Comparison of ENCODE assay signal across 15 cellular contexts in the genomic region with DNA sequence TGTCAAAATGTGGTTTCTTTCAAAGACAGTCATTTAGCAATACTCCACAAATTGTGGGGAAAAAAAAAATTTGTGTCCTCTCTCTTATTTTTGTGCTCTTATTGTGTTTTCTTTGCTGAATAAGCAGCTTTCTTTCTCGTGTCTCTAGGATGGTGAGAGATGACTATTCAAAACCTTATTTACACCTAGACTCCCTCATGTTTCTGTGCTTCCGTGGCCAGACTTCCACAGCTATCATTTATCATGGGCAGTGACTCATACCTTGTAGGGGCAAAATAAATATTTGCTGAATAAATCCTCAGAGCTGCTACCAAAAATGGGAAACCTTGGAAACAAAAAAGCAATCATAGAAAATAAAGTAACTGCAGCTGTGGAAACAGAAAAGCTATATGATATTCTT.
A peak's percentile ranks its signal among the peaks of the same experiment; 100 is the strongest.
DNase-seq lines count a peak whose midpoint lies in the region; ATAC-seq, FAIRE-seq and TF ChIP-seq lines count a peak whose summit lies in the region.
"Had no signal": no experiment of that assay in that cellular context is flagged by ENCODE, and none has a peak within 500 bp of the region (broad histone marks: within the 10 kb centered on the region; RNA-seq: fewer than 3 reads in every experiment).

No MANE protein-coding gene starts in this region.

- H3K36me3 ChIP-seq in K562 (ENCODE audit: control insufficient read depth, insufficient read depth, low read length) = no peaks in the 10 kb centered on the region
- H3K36me3 ChIP-seq: neutrophil had no signal

- TF ChIP-seq CTCF in K562 (IDR thresholded peaks at IDR 0.05 in 2 of 3, conservative IDR thresholded peaks at IDR 0.05 in 1 of 3; ENCODE audit: insufficient read depth in 2 of 3, low read depth in 1 of 3, low read length in 3 of 3) = no peak
- no peak for TF ChIP-seq CTCF in nephron progenitor cell (IDR thresholded peaks at IDR 0.05)

- TF ChIP-seq RAD21 in K562 (CRISPR knock-in tag; conservative IDR thresholded peaks at IDR 0.05 in 1 of 2, IDR thresholded peaks at IDR 0.05 in 1 of 2) = no peak

- no peak overlapping the region for H3K9ac ChIP-seq in K562 (ENCODE audit: insufficient read depth in 1 of 2, low read depth in 2 of 2, low read length in 2 of 2)

- peak; percentile 67 for DNase-seq in Caki2 (ENCODE audit: low read depth)
- peak; percentile 49 to 73 for DNase-seq in NCI-H1930 (lab: John Stamatoyannopoulos, UW)
- DNase-seq in K562 (ENCODE audit: extremely low read depth in 1 of 4, low spot score in 3 of 4) = no peak
- DNase-seq in nephron progenitor cell = no peak
- DNase-seq in activated CD4-positive, alpha-beta T cell treated with anti-CD3 and anti-CD28 coated beads for 48 hours = no peak
- no peak for DNase-seq in RPMI8226
- DNase-seq: activated T-cell treated with anti-CD3 and anti-CD28 coated beads, Interleukin-2, amount 50 U/mL, for 24 hours; C1 segment of cervical spinal cord; islet precursor cell; stimulated activated naive CD8-positive, alpha-beta T cell treated with anti-CD3 and anti-CD28 coated beads, Interleukin-15, amount 100 ng/mL, for 72 hours had no signal

- intact Hi-C loops in K562 (cut with micrococcal nuclease) = no loop called here

- TF ChIP-seq POLR2A in K562 (conservative IDR thresholded peaks at IDR 0.05) = no peak

- H3K9me1 ChIP-seq in K562 (ENCODE audit: control insufficient read depth, insufficient read depth, low read length) = no peaks in the 10 kb centered on the region

- H3K27ac ChIP-seq in K562 (ENCODE audit: extremely low read depth, low read depth, low read length) = no peak overlapping the region
- H3K27ac ChIP-seq: neutrophil had no signal

- no peaks in the 10 kb centered on the region for H3K9me3 ChIP-seq in K562 (replicated peaks; ENCODE audit: control insufficient read depth, insufficient read depth, low read depth, low read length)
- H3K9me3 ChIP-seq: neutrophil had no signal

- no peak for TF ChIP-seq EP300 in K562 (IDR thresholded peaks at IDR 0.05; ENCODE audit: low read length)

- H3K9me3 Mint-ChIP-seq in nephron progenitor cell = peaks cover 3% of the 10 kb centered on the region
- H3K9me3 Mint-ChIP-seq: activated T-cell treated with anti-CD3 and anti-CD28 coated beads, Interleukin-2, amount 50 U/mL, for 24 hours; stimulated activated naive CD8-positive, alpha-beta T cell treated with anti-CD3 and anti-CD28 coated beads, Interleukin-15, amount 100 ng/mL, for 72 hours had no signal

- no peaks in the 10 kb centered on the region for H3K4me1 ChIP-seq in K562 (replicated peaks in 1 of 2; ENCODE audit: control insufficient read depth in 2 of 2, insufficient read depth in 2 of 2, low read length in 2 of 2)

- H3K27ac Mint-ChIP-seq in nephron progenitor cell = peak overlapping the region; percentile 97
- H3K27ac Mint-ChIP-seq: activated T-cell treated with anti-CD3 and anti-CD28 coated beads, Interleukin-2, amount 50 U/mL, for 24 hours had no signal

- in situ Hi-C loops in Caki2 (cut with HindIII; ENCODE audit: low pct_unique_long_range_greater_than_20kb, low sequenced_read_pairs) (no loop called here), K562 (cut with MboI) (no loop called here)

- no peak overlapping the region for H3K4me2 ChIP-seq in K562 (ENCODE audit: insufficient read depth, low read length)

- no TSS peak for BruUV-seq in K562 (replicated peaks; lab: Mats Ljungman, UMichigan)

- H3K79me2 ChIP-seq in K562 (ENCODE audit: control insufficient read depth, insufficient read depth, low read length) = no peaks in the 10 kb centered on the region

- H3K36me3 Mint-ChIP-seq in nephron progenitor cell (ENCODE audit: low read depth) = peaks cover 15% of the 10 kb centered on the region
- H3K36me3 Mint-ChIP-seq: brain had no signal

- no peaks in the 10 kb centered on the region for H3K27me3 ChIP-seq in K562 (ENCODE audit: control insufficient read depth in 2 of 2, insufficient read depth in 2 of 2, low read length in 2 of 2)
- H3K27me3 ChIP-seq: neutrophil had no signal

- peaks cover 83% of the 10 kb centered on the region for H3K4me1 Mint-ChIP-seq in nephron progenitor cell
- H3K4me1 Mint-ChIP-seq: stimulated activated naive CD8-positive, alpha-beta T cell treated with anti-CD3 and anti-CD28 coated beads, Interleukin-15, amount 100 ng/mL, for 72 hours had no signal

- H2AFZ ChIP-seq in K562 (ENCODE audit: low read depth, low read length) = no peak overlapping the region

- ATAC-seq in K562 = no peak
- ATAC-seq in GM21390 (IDR thresholded peaks at IDR 0.05; ENCODE audit: unreplicated experiment) = no peak
- ATAC-seq in GM21529 (IDR thresholded peaks at IDR 0.05; ENCODE audit: unreplicated experiment) = no peak
- ATAC-seq: stimulated activated naive CD8-positive, alpha-beta T cell treated with anti-CD3 and anti-CD28 coated beads, Interleukin-15, amount 100 ng/mL, for 72 hours had no signal

- POLR2A ChIA-PET in K562 (lab: Yijun Ruan, JAX) = interaction anchor here (0.6 to 0.7 kb wide), 2 partner anchors 322 to 386 kb away, joined by 3 read pairs; no protein-coding TSS in a partner anchor

- WGBS in K562 (ENCODE audit: insufficient coverage, low coverage, missing lambda C conversion rate) = 2% methylated on average over 2 of the region's 2 CpGs

- no peaks in the 10 kb centered on the region for H4K20me1 ChIP-seq in K562 (replicated peaks; ENCODE audit: control insufficient read depth, insufficient read depth, low read length)

- no peak overlapping the region for H3K4me3 ChIP-seq in K562

- CTCF ChIA-PET in K562 (lab: Yijun Ruan, JAX; ENCODE audit: low intra/inter-chr PET ratio) = no interaction called here

- no peaks in the 10 kb centered on the region for H3K27me3 Mint-ChIP-seq in nephron progenitor cell (ENCODE audit: low read depth, poor library complexity)
- H3K27me3 Mint-ChIP-seq: stimulated activated naive CD8-positive, alpha-beta T cell treated with anti-CD3 and anti-CD28 coated beads, Interleukin-15, amount 100 ng/mL, for 72 hours had no signal

- peak overlapping the region; percentile 9 for H3K4me3 Mint-ChIP-seq in nephron progenitor cell
- H3K4me3 Mint-ChIP-seq: activated T-cell treated with anti-CD3 and anti-CD28 coated beads, Interleukin-2, amount 50 U/mL, for 24 hours; brain; stimulated activated naive CD8-positive, alpha-beta T cell treated with anti-CD3 and anti-CD28 coated beads, Interleukin-15, amount 100 ng/mL, for 72 hours had no signal

- FAIRE-seq in K562 (lab: Jason Lieb, UNC) = no peak
- FAIRE-seq: TTC549 had no signal

TF ChIP-seq in K562, 482 proteins besides CTCF, POLR2A, EP300 and RAD21 (continues in another document):
- TF ChIP-seq PHB (CRISPR knock-in tag; IDR thresholded peaks at IDR 0.05) (no peak), EWSR1 (IDR thresholded peaks at IDR 0.05; ENCODE audit: borderline replicate concordance, low read depth, partially characterized antibody) (no peak), ZNF551 (CRISPR knock-in tag; IDR thresholded peaks at IDR 0.05) (no peak), ELF2 (CRISPR knock-in tag; IDR thresholded peaks at IDR 0.05) (0 out of 2 replicates have a peak, but pooled peaks have one; percentile 18), SIN3B (IDR thresholded peaks at IDR 0.05; ENCODE audit: low read depth) (no peak), ZNF316 (IDR thresholded peaks at IDR 0.05) (peak; percentile 50), CBX2 (IDR thresholded peaks at IDR 0.05; ENCODE audit: insufficient read depth, low read length, poor library complexity, severe bottlenecking) (no peak)
- TF ChIP-seq, protein P1, sequence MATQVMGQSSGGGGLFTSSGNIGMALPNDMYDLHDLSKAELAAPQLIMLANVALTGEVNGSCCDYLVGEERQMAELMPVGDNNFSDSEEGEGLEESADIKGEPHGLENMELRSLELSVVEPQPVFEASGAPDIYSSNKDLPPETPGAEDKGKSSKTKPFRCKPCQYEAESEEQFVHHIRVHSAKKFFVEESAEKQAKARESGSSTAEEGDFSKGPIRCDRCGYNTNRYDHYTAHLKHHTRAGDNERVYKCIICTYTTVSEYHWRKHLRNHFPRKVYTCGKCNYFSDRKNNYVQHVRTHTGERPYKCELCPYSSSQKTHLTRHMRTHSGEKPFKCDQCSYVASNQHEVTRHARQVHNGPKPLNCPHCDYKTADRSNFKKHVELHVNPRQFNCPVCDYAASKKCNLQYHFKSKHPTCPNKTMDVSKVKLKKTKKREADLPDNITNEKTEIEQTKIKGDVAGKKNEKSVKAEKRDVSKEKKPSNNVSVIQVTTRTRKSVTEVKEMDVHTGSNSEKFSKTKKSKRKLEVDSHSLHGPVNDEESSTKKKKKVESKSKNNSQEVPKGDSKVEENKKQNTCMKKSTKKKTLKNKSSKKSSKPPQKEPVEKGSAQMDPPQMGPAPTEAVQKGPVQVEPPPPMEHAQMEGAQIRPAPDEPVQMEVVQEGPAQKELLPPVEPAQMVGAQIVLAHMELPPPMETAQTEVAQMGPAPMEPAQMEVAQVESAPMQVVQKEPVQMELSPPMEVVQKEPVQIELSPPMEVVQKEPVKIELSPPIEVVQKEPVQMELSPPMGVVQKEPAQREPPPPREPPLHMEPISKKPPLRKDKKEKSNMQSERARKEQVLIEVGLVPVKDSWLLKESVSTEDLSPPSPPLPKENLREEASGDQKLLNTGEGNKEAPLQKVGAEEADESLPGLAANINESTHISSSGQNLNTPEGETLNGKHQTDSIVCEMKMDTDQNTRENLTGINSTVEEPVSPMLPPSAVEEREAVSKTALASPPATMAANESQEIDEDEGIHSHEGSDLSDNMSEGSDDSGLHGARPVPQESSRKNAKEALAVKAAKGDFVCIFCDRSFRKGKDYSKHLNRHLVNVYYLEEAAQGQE (CRISPR knock-in tag; IDR thresholded peaks at IDR 0.05; ENCODE audit: low read depth) = no peak
- TF ChIP-seq, protein P2, sequence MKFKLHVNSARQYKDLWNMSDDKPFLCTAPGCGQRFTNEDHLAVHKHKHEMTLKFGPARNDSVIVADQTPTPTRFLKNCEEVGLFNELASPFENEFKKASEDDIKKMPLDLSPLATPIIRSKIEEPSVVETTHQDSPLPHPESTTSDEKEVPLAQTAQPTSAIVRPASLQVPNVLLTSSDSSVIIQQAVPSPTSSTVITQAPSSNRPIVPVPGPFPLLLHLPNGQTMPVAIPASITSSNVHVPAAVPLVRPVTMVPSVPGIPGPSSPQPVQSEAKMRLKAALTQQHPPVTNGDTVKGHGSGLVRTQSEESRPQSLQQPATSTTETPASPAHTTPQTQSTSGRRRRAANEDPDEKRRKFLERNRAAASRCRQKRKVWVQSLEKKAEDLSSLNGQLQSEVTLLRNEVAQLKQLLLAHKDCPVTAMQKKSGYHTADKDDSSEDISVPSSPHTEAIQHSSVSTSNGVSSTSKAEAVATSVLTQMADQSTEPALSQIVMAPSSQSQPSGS (CRISPR knock-in tag; IDR thresholded peaks at IDR 0.05) = 0 out of 2 replicates have a peak, but pooled peaks have one; percentile 39

Comparison
In these comparisons a context has a peak if more than half of its experiments do, and no peak if none do; other contexts are left out.
1. DNase-seq: peak in Caki2 (single experiment) and NCI-H1930 (2 of 2); none in K562 (0 of 4), nephron progenitor cell (single experiment), activated CD4-positive, alpha-beta T cell treated with anti-CD3 and anti-CD28 coated beads for 48 hours (single experiment) and RPMI8226 (single experiment).